Comparison of ENCODE assay signal across 21 cellular contexts in genomic region chr3:107729686-107730085, GRCh38.
"Had no signal": no experiment of that assay in that cellular context is flagged by ENCODE, and none has a peak within 500 bp of the region (broad histone marks: within the 10 kb centered on the region; RNA-seq: fewer than 3 reads in every experiment).

No MANE protein-coding gene starts in this region.

- H3K9me3 ChIP-seq: left ventricle myocardium inferior, mucosa of descending colon, ovary, right atrium auricular region, right lobe of liver, tibial nerve, uterus had no signal

- H3K27ac ChIP-seq: left ventricle myocardium inferior, ovary, right atrium auricular region, right lobe of liver, tibial nerve, uterus had no signal

- H3K4me1 ChIP-seq: right lobe of liver, tibial nerve, uterus had no signal

- DNase-seq: islet precursor cell; left ventricle myocardium inferior; midbrain; mucosa of descending colon; naive thymus-derived CD4-positive, alpha-beta T cell; ovary; right lobe of liver; stimulated activated CD4-positive, alpha-beta T cell treated with anti-CD3 and anti-CD28 coated beads, Interleukin-15, amount 100 ng/mL, for 24 hours; stimulated activated CD4-positive, alpha-beta T cell treated with anti-CD3 and anti-CD28 coated beads, Interleukin-2, amount 100 ng/mL, for 24 hours; stimulated activated CD4-positive, alpha-beta T cell treated with anti-CD3 and anti-CD28 coated beads, Interleukin-4, amount 100 ng/mL, for 1 hour; stimulated activated naive B cell treated with anti-CD40 and anti-IgM and Interleukin-4, amounts not matched to agents 10 μg/mL and 1 μg/mL and 100 μg/mL, for 72 hours; substantia nigra; uterus had no signal

- H3K36me3 ChIP-seq: ovary, uterus had no signal

- H3K27ac Mint-ChIP-seq: natural killer cell treated with Interleukin-12 subunit alpha and Interleukin-12 subunit beta and Interleukin-15 and Interleukin-18, amount 100 ng/mL, for 72 hours; progenitor cell of endocrine pancreas; stimulated activated naive B cell treated with anti-CD40 and anti-IgM and Interleukin-4, amounts not matched to agents 10 μg/mL and 1 μg/mL and 100 μg/mL, for 72 hours; stimulated activated naive CD8-positive, alpha-beta T cell treated with anti-CD3 and anti-CD28 coated beads, Interleukin-15, Interleukin-2, amounts not matched to agents 100 ng/mL and 50 ng/mL, for 24 hours; type B pancreatic cell had no signal

- H3K27me3 ChIP-seq: ovary, right atrium auricular region, right lobe of liver, tibial nerve, uterus had no signal

- H3K27me3 Mint-ChIP-seq: naive thymus-derived CD4-positive, alpha-beta T cell; natural killer cell treated with Interleukin-12 subunit alpha and Interleukin-12 subunit beta and Interleukin-15 and Interleukin-18, amount 100 ng/mL, for 72 hours; progenitor cell of endocrine pancreas; stimulated activated naive B cell treated with anti-CD40 and anti-IgM and Interleukin-4, amounts not matched to agents 10 μg/mL and 1 μg/mL and 100 μg/mL, for 72 hours; stimulated activated naive CD8-positive, alpha-beta T cell treated with anti-CD3 and anti-CD28 coated beads, Interleukin-15, Interleukin-2, amounts not matched to agents 100 ng/mL and 50 ng/mL, for 24 hours; type B pancreatic cell had no signal

- H3K4me3 ChIP-seq: left ventricle myocardium inferior, lung, mucosa of descending colon, ovary, right atrium auricular region, right lobe of liver, smooth muscle cell, tibial nerve, uterus had no signal

- H3K9me3 Mint-ChIP-seq: naive thymus-derived CD4-positive, alpha-beta T cell; natural killer cell treated with Interleukin-12 subunit alpha and Interleukin-12 subunit beta and Interleukin-15 and Interleukin-18, amount 100 ng/mL, for 72 hours; stimulated activated naive B cell treated with anti-CD40 and anti-IgM and Interleukin-4, amounts not matched to agents 10 μg/mL and 1 μg/mL and 100 μg/mL, for 72 hours; stimulated activated naive CD8-positive, alpha-beta T cell treated with anti-CD3 and anti-CD28 coated beads, Interleukin-15, Interleukin-2, amounts not matched to agents 100 ng/mL and 50 ng/mL, for 24 hours; type B pancreatic cell had no signal

- H3K4me3 Mint-ChIP-seq: naive thymus-derived CD4-positive, alpha-beta T cell; natural killer cell treated with Interleukin-12 subunit alpha and Interleukin-12 subunit beta and Interleukin-15 and Interleukin-18, amount 100 ng/mL, for 72 hours; stimulated activated naive B cell treated with anti-CD40 and anti-IgM and Interleukin-4, amounts not matched to agents 10 μg/mL and 1 μg/mL and 100 μg/mL, for 72 hours; stimulated activated naive CD8-positive, alpha-beta T cell treated with anti-CD3 and anti-CD28 coated beads, Interleukin-15, Interleukin-2, amounts not matched to agents 100 ng/mL and 50 ng/mL, for 24 hours; type B pancreatic cell had no signal

- ATAC-seq: mucosa of descending colon; naive thymus-derived CD4-positive, alpha-beta T cell; natural killer cell treated with Interleukin-12 subunit alpha and Interleukin-12 subunit beta and Interleukin-15 and Interleukin-18, amount 100 ng/mL, for 72 hours; right lobe of liver; stimulated activated naive B cell treated with anti-CD40 and anti-IgM and Interleukin-4, amounts not matched to agents 10 μg/mL and 1 μg/mL and 100 μg/mL, for 72 hours had no signal

- H3K4me2 ChIP-seq: smooth muscle cell had no signal
